Comparison of ENCODE assay signal across 17 cellular contexts in genomic region chr1:4045397-4046010, GRCh38.
"Had no signal": no experiment of that assay in that cellular context is flagged by ENCODE, and none has a peak within 500 bp of the region (broad histone marks: within the 10 kb centered on the region; RNA-seq: fewer than 3 reads in every experiment).

No MANE protein-coding gene starts in this region.

- H3K27me3 ChIP-seq: thyroid gland had no signal

- H3K27ac ChIP-seq: thyroid gland, upper lobe of right lung, WERI-Rb-1 had no signal

- H3K36me3 ChIP-seq: thyroid gland, upper lobe of right lung, WERI-Rb-1 had no signal

- H3K9me3 ChIP-seq: thyroid gland, upper lobe of right lung had no signal

- H3K36me3 Mint-ChIP-seq: activated naive CD4-positive, alpha-beta T cell treated with anti-CD3 and anti-CD28 coated beads, Interleukin-2, amount 50 U/mL, for 72 hours; brain; natural killer cell treated with Interleukin-12 subunit alpha and Interleukin-12 subunit beta and Interleukin-15 and Interleukin-18, amount 100 ng/mL, for 72 hours had no signal

- H3K4me1 ChIP-seq: thyroid gland, upper lobe of right lung had no signal

- H3K4me3 Mint-ChIP-seq: brain; dendritic cell treated with granulocyte-macrophage colony-stimulating factor and Interleukin-4, amounts not matched to agents 40 ng/mL and 50 ng/mL, for 4 days; natural killer cell treated with Interleukin-12 subunit alpha and Interleukin-12 subunit beta and Interleukin-15 and Interleukin-18, amount 100 ng/mL, for 72 hours had no signal

- H3K9me3 Mint-ChIP-seq: activated naive CD4-positive, alpha-beta T cell treated with anti-CD3 and anti-CD28 coated beads, Interleukin-2, amount 50 U/mL, for 72 hours; dendritic cell treated with granulocyte-macrophage colony-stimulating factor and Interleukin-4, amounts not matched to agents 40 ng/mL and 50 ng/mL, for 4 days; natural killer cell treated with Interleukin-12 subunit alpha and Interleukin-12 subunit beta and Interleukin-15 and Interleukin-18, amount 100 ng/mL, for 72 hours had no signal

- H3K27ac Mint-ChIP-seq: activated naive CD4-positive, alpha-beta T cell treated with anti-CD3 and anti-CD28 coated beads, Interleukin-2, amount 50 U/mL, for 72 hours; brain; dendritic cell treated with granulocyte-macrophage colony-stimulating factor and Interleukin-4, amounts not matched to agents 40 ng/mL and 50 ng/mL, for 4 days; natural killer cell treated with Interleukin-12 subunit alpha and Interleukin-12 subunit beta and Interleukin-15 and Interleukin-18, amount 100 ng/mL, for 72 hours; progenitor cell of endocrine pancreas had no signal

- ATAC-seq: activated naive CD4-positive, alpha-beta T cell treated with anti-CD3 and anti-CD28 coated beads, Interleukin-2, amount 50 U/mL, for 72 hours; left lobe of liver; natural killer cell treated with Interleukin-12 subunit alpha and Interleukin-12 subunit beta and Interleukin-15 and Interleukin-18, amount 100 ng/mL, for 72 hours; stimulated activated naive CD8-positive, alpha-beta T cell treated with anti-CD3 and anti-CD28 coated beads, Interleukin-15, Interleukin-2, amounts not matched to agents 100 U/mL and 50 U/mL, for 24 hours; upper lobe of right lung had no signal

- H3K4me3 ChIP-seq: lung, thyroid gland, upper lobe of right lung had no signal

- DNase-seq: activated gamma-delta T cell treated with Interleukin-2 at 50 U/mL for 16 hours; activated T-cell treated with anti-CD3 and anti-CD28 coated beads, Interleukin-2, amount 50 U/mL, for 1 hour; effector CD4-positive, alpha-beta T cell; kidney; stimulated activated CD4-positive, alpha-beta T cell treated with anti-CD3 and anti-CD28 coated beads, Interleukin-4, amount 100 ng/mL, for 24 hours; stimulated activated naive CD8-positive, alpha-beta T cell treated with anti-CD3 and anti-CD28 coated beads, Interleukin-15, Interleukin-2, amounts not matched to agents 100 U/mL and 50 U/mL, for 24 hours; substantia nigra; thyroid gland; upper lobe of right lung; WERI-Rb-1 had no signal
